ENCODE assay signal across 26 cellular contexts in the genomic region with DNA sequence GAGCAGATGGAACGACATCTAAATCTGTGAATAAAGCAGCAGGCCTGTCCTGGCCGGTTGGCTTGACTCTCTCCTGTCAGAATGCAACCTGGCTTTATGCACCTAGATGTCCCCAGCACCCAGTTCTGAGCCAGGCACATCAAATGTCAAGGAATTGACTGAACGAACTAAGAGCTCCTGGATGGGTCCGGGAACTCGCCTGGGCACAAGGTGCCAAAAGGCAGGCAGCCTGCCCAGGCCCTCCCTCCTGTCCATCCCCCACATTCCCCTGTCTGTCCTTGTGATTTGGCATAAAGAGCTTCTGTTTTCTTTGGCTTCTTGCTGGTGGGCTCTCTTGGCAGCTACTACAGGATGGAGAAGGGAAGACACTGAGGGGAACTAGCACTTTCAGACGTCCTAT. TPM values are rescaled to one million over a fixed set of nuclear protein-coding genes. Genes with fewer than 3 reads are reported as not detected.
DNase-seq lines count a peak whose midpoint lies in the region; ATAC-seq and TF ChIP-seq lines count a peak whose summit lies in the region.
"Had no signal": no experiment of that assay in that cellular context is flagged by ENCODE, and none has a peak within 500 bp of the region (broad histone marks: within the 10 kb centered on the region; RNA-seq: fewer than 3 reads in every experiment).

No MANE protein-coding gene starts in this region.

- H3K27ac ChIP-seq in cardiac muscle cell (peak overlapping the region; percentile 4), colonic mucosa (no peak overlapping the region)
- H3K27ac ChIP-seq: GM23248, PC-9 had no signal

- H3K4me1 ChIP-seq in cardiac muscle cell (ENCODE audit: low read depth) (peaks cover 2% of the 10 kb centered on the region), colonic mucosa (peaks cover under 1% of the 10 kb centered on the region)
- H3K4me1 ChIP-seq: BE2C had no signal

- TF ChIP-seq CTCF in cardiac muscle cell (IDR thresholded peaks at IDR 0.05; ENCODE audit: low read depth, low read length) = no peak
- no peak for TF ChIP-seq CTCF in colonic mucosa (IDR thresholded peaks at IDR 0.05)

- intact Hi-C loops in left ventricle myocardium superior (cut with micrococcal nuclease) (no loop called here), colonic mucosa (cut with DNase I) (no loop called here), posterior vena cava (cut with DNase I) (no loop called here)

- H3K36me3 ChIP-seq in cardiac muscle cell = peaks cover 5% of the 10 kb centered on the region
- no peaks in the 10 kb centered on the region for H3K36me3 ChIP-seq in colonic mucosa
- H3K36me3 ChIP-seq: BE2C had no signal

- DNase-seq in cardiac muscle cell (ENCODE audit: low read depth in 1 of 2, low spot score in 1 of 2) = no peak
- no peak for DNase-seq in left ventricle myocardium superior
- peak; percentile 18 for DNase-seq in colonic mucosa
- DNase-seq in posterior vena cava (ENCODE audit: low spot score) = peak; percentile 51
- no peak for DNase-seq in NCI-H510A treated with DMSO at 0.1 percent for 48 hours (lab: John Stamatoyannopoulos, UW)
- no peak for DNase-seq in Kasumi-1 (lab: John Stamatoyannopoulos, UW)
- no peak for DNase-seq in NCI-H187 (lab: John Stamatoyannopoulos, UW)
- DNase-seq in NCI-H1092 treated with DMSO at 0.1 percent for 48 hours (lab: John Stamatoyannopoulos, UW) = no peak
- DNase-seq: 8988T; ACHN; BE2C; CD8-positive, alpha-beta memory T cell; DMS153; DND-41; GM23248; H9; IMR-90; NCI-H1105; NCI-H1436 treated with DMSO at 0.1 percent for 48 hours; NCI-H1930; NCI-H446 treated with DMSO at 0.1 percent for 48 hours; NCI-H526 treated with DMSO at 0.1 percent for 48 hours; PC-9; SHP77 had no signal

- H3K27me3 ChIP-seq in cardiac muscle cell (no peaks in the 10 kb centered on the region), colonic mucosa (no peaks in the 10 kb centered on the region)

- no peak for ATAC-seq in left ventricle myocardium superior

- H3K9me3 ChIP-seq in cardiac muscle cell (ENCODE audit: low read depth) (no peaks in the 10 kb centered on the region), colonic mucosa (no peaks in the 10 kb centered on the region)
- H3K9me3 ChIP-seq: BE2C had no signal

- no peak overlapping the region for H3K4me3 ChIP-seq in cardiac muscle cell
- H3K4me3 ChIP-seq in colonic mucosa = no peak overlapping the region
- H3K4me3 ChIP-seq: GM23248, PC-9 had no signal

- peak overlapping the region in 1 of 2 donors; percentile 46 for H3K9ac ChIP-seq in colonic mucosa (ENCODE audit: low read depth in 2 of 2, low read length in 2 of 2)
- H3K9ac ChIP-seq: GM23248 had no signal

RNA-seq across cellular contexts. Expression of a gene that starts 4.1 kb away (rescaled TPM):
- total RNA-seq in cardiac muscle cell (24.1 and 35.8 TPM in 2 replicates), left ventricle myocardium superior (55.9 TPM), colonic mucosa (10 to 100 TPM; 22.2 to 29.3 TPM), posterior vena cava (10 to 100 TPM; 24.9 to 25.4 TPM)
- polyA plus RNA-seq in cardiac muscle cell = 39.7 and 55.4 TPM in 2 replicates

RNA-seq across cellular contexts. Expression of a gene that starts 5.8 kb away (rescaled TPM):
- total RNA-seq in cardiac muscle cell (0.11 TPM in 1 of 2 replicates, not detected in the other), left ventricle myocardium superior (0.32 TPM), colonic mucosa (1 to 10 TPM; 1.8 to 3.6 TPM), posterior vena cava (under 1 TPM in 1 of 2 donors, not detected in 1; 0.46 TPM)
- polyA plus RNA-seq in cardiac muscle cell = 2.5 and 3.9 TPM in 2 replicates
- total RNA-seq: CD8-positive, alpha-beta memory T cell; GM23248; IMR-90; PC-9; RPMI7951 had no signal
- polyA plus RNA-seq: CD14-positive monocyte; CD8-positive, alpha-beta memory T cell; GM23248 had no signal

RNA-seq across cellular contexts. Expression of a gene that starts 33.7 kb away (rescaled TPM):
- 1.2 and 3.2 TPM in 2 replicates for total RNA-seq in cardiac muscle cell
- 1.2 and 2.5 TPM in 2 replicates for polyA plus RNA-seq in cardiac muscle cell
- 0.55 TPM for total RNA-seq in left ventricle myocardium superior
- total RNA-seq in colonic mucosa = 1 to 10 TPM in 1 of 2 donors, under 1 TPM in 1; 0.56 to 2.8 TPM
- total RNA-seq in posterior vena cava = under 1 TPM; 0.29 to 0.69 TPM
- total RNA-seq: RPMI7951 had no signal
- polyA plus RNA-seq: CD14-positive monocyte; CD8-positive, alpha-beta memory T cell had no signal

RNA-seq across cellular contexts. Expression of a gene that starts 48.5 kb away (rescaled TPM):
- total RNA-seq in cardiac muscle cell (116 and 177 TPM in 2 replicates), left ventricle myocardium superior (22.5 TPM), colonic mucosa (100 to 1,000 TPM in 1 of 2 donors, 10 to 100 TPM in 1; 50.8 to 119 TPM), posterior vena cava (10 to 100 TPM; 13.9 to 14.9 TPM)
- polyA plus RNA-seq in cardiac muscle cell = 73.3 and 96.6 TPM in 2 replicates

RNA-seq across cellular contexts. Expression of a gene that starts 58.0 kb away (rescaled TPM):
- total RNA-seq in cardiac muscle cell (2.0 and 3.1 TPM in 2 replicates), left ventricle myocardium superior (33.4 TPM), colonic mucosa (10 to 100 TPM; 18.3 to 79.8 TPM), posterior vena cava (not detected)
- 1.9 and 3.5 TPM in 2 replicates for polyA plus RNA-seq in cardiac muscle cell
- total RNA-seq: CD8-positive, alpha-beta memory T cell; GM23248; IMR-90; RPMI7951 had no signal
- polyA plus RNA-seq: CD14-positive monocyte; CD8-positive, alpha-beta memory T cell; GM23248 had no signal

Comparison
In these comparisons a context has a peak if more than half of its experiments do, and no peak if none do; other contexts are left out.
1. DNase-seq: peak in colonic mucosa (single experiment) and posterior vena cava (single experiment); none in cardiac muscle cell (0 of 2), left ventricle myocardium superior (single experiment), NCI-H510A treated with DMSO at 0.1 percent for 48 hours (single experiment), Kasumi-1 (0 of 2), NCI-H187 (0 of 2) and NCI-H1092 treated with DMSO at 0.1 percent for 48 hours (single experiment).